12 cellular contexts compared by ENCODE assay signal in genomic region chr2:68811364-68811763, GRCh38. TPM values are rescaled to one million over a fixed set of nuclear protein-coding genes. Genes with fewer than 3 reads are reported as not detected.
DNase-seq lines count a peak whose midpoint lies in the region; ATAC-seq and TF ChIP-seq lines count a peak whose summit lies in the region.
"Had no signal": no experiment of that assay in that cellular context is flagged by ENCODE, and none has a peak within 500 bp of the region (broad histone marks: within the 10 kb centered on the region; RNA-seq: fewer than 3 reads in every experiment).

No MANE protein-coding gene starts in this region.

- H3K27me3 ChIP-seq in adrenal gland, result no peaks in the 10 kb centered on the region
- H3K27me3 ChIP-seq in tibial artery, result no peaks in the 10 kb centered on the region

- no peak for TF ChIP-seq POLR2A in adrenal gland (IDR thresholded peaks at IDR 0.05)

- peaks cover 25% of the 10 kb centered on the region for H3K4me1 Mint-ChIP-seq in activated CD4-positive, alpha-beta T cell treated with anti-CD3 and anti-CD28 coated beads, Interleukin-2, amount 10 ng/mL, durations not matched to agents 24 days and 14 days

- H3K27me3 Mint-ChIP-seq in activated CD4-positive, alpha-beta T cell treated with anti-CD3 and anti-CD28 coated beads, Interleukin-2, amount 10 ng/mL, durations not matched to agents 24 days and 14 days, result no peaks in the 10 kb centered on the region

- TF ChIP-seq CTCF in adrenal gland (IDR thresholded peaks at IDR 0.05), result no peak
- no peak for TF ChIP-seq CTCF in tibial artery (IDR thresholded peaks at IDR 0.05)

- H3K9me3 ChIP-seq in adrenal gland (replicated peaks in 1 of 3) (no peaks in the 10 kb centered on the region), tibial artery (no peaks in the 10 kb centered on the region)
- H3K9me3 ChIP-seq: A549, psoas muscle had no signal

- peaks cover 74% of the 10 kb centered on the region for H3K36me3 Mint-ChIP-seq in activated CD4-positive, alpha-beta T cell treated with anti-CD3 and anti-CD28 coated beads, Interleukin-2, amount 10 ng/mL, durations not matched to agents 24 days and 14 days (ENCODE audit: low read depth)

- peaks cover 0 to 17% of the 10 kb centered on the region in 2 donors for H3K4me1 ChIP-seq in adrenal gland (replicated peaks in 1 of 2)
- H3K4me1 ChIP-seq in tibial artery, result peaks cover 0 to 33% (median 16%) of the 10 kb centered on the region in 4 donors
- H3K4me1 ChIP-seq: psoas muscle had no signal

- H3K9me3 Mint-ChIP-seq in activated CD4-positive, alpha-beta T cell treated with anti-CD3 and anti-CD28 coated beads, Interleukin-2, amount 10 ng/mL, durations not matched to agents 24 days and 14 days, result no peaks in the 10 kb centered on the region

- 33 to 48% (median 38%) methylated on average over 2 of the region's 2 CpGs for WGBS in adrenal gland, 4 donors

- peak overlapping the region in 2 of 5 donors; percentile 9 to 60 for H3K27ac ChIP-seq in adrenal gland
- peak overlapping the region; percentile 44 to 46 for H3K27ac ChIP-seq in tibial artery
- H3K27ac ChIP-seq: A549, psoas muscle, VCaP had no signal

- no peak overlapping the region for H3K4me3 ChIP-seq in adrenal gland
- H3K4me3 ChIP-seq in tibial artery, result no peak overlapping the region
- H3K4me3 ChIP-seq: A549, psoas muscle had no signal

- ATAC-seq in left ventricle myocardium superior, result peak; percentile 35
- ATAC-seq: A549, psoas muscle had no signal

- H3K4me3 Mint-ChIP-seq in activated CD4-positive, alpha-beta T cell treated with anti-CD3 and anti-CD28 coated beads, Interleukin-2, amount 10 ng/mL, durations not matched to agents 24 days and 14 days, result no peak overlapping the region

- peaks cover 0 to 8% of the 10 kb centered on the region in 2 donors for H3K36me3 ChIP-seq in adrenal gland (replicated peaks in 1 of 2)
- H3K36me3 ChIP-seq in tibial artery, result no peaks in the 10 kb centered on the region

- H3K27ac Mint-ChIP-seq in activated CD4-positive, alpha-beta T cell treated with anti-CD3 and anti-CD28 coated beads, Interleukin-2, amount 10 ng/mL, durations not matched to agents 24 days and 14 days, result peak overlapping the region; percentile 57

- no peak for DNase-seq in activated CD4-positive, alpha-beta T cell treated with anti-CD3 and anti-CD28 coated beads, Interleukin-2, amount 10 ng/mL, durations not matched to agents 24 days and 14 days
- no peak for DNase-seq in activated CD4-positive, alpha-beta T cell treated with anti-CD3 and anti-CD28 coated beads, Interleukin-2, amount 50 U/mL, for 4 hours
- DNase-seq in adrenal gland (peak in 5 of 7 donors; percentile 46 to 82 (median 69)), left ventricle myocardium superior (peak; percentile 66), tibial artery (peak; percentile 45 to 77), SK-N-DZ (ENCODE audit: low spot score) (no peak), amniotic stem cell (lab: John Stamatoyannopoulos, UW) (no peak), 8988T (no peak)

- intact Hi-C loops in activated CD4-positive, alpha-beta T cell treated with anti-CD3 and anti-CD28 coated beads, Interleukin-2, amount 10 ng/mL, durations not matched to agents 24 days and 14 days (cut with micrococcal nuclease), result no loop called here
- intact Hi-C loops in adrenal gland (cut with DNase I) (no loop called here), left ventricle myocardium superior (cut with micrococcal nuclease) (no loop called here), tibial artery (cut with DNase I; ENCODE audit: low total_unique reads) (no loop called here)

RNA-seq across cellular contexts. Expression of gene BMP10, which starts 59.8 kb away (rescaled TPM):
- total RNA-seq in activated CD4-positive, alpha-beta T cell treated with anti-CD3 and anti-CD28 coated beads, Interleukin-2, amount 10 ng/mL, durations not matched to agents 24 days and 14 days, result not detected in 2 replicates
- total RNA-seq in adrenal gland, result not detected
- polyA plus RNA-seq in adrenal gland, result not detected
- 0.25 TPM for total RNA-seq in left ventricle myocardium superior
- polyA plus RNA-seq in SK-N-DZ (2014; cell fraction: cytosol; rRNA removed), result not detected in 2 replicates
- not detected in 2 replicates for polyA plus RNA-seq in SK-N-DZ (2014; cell fraction: nucleus; rRNA removed)
- total RNA-seq: NCI-H460 had no signal
- polyA plus RNA-seq: A549, psoas muscle had no signal

Comparison
In these comparisons a context has a peak if more than half of its experiments do, and no peak if none do; other contexts are left out.
1. DNase-seq: peak in adrenal gland (5 of 7), left ventricle myocardium superior (single experiment) and tibial artery (2 of 2); none in activated CD4-positive, alpha-beta T cell treated with anti-CD3 and anti-CD28 coated beads, Interleukin-2, amount 10 ng/mL, durations not matched to agents 24 days and 14 days (single experiment), activated CD4-positive, alpha-beta T cell treated with anti-CD3 and anti-CD28 coated beads, Interleukin-2, amount 50 U/mL, for 4 hours (0 of 2), SK-N-DZ (single experiment), amniotic stem cell (single experiment) and 8988T (single experiment).